In genomic region chr4:154584259-154584658, GRCh38 we compare ENCODE assay signal across 31 cellular contexts. TPM values are rescaled to one million over a fixed set of nuclear protein-coding genes. Genes with fewer than 3 reads are reported as not detected.
"Had no signal": no experiment of that assay in that cellular context is flagged by ENCODE, and none has a peak within 500 bp of the region (broad histone marks: within the 10 kb centered on the region; RNA-seq: fewer than 3 reads in every experiment).

No MANE protein-coding gene starts in this region.

- H2AFZ ChIP-seq: neural progenitor cell, parathyroid adenoma had no signal

- H3K4me3 ChIP-seq: neural progenitor cell, ovary, psoas muscle, skin epidermis, smooth muscle cell, spleen, suprapubic skin, testis, tibial artery, transverse colon, upper lobe of right lung, uterus had no signal

- ATAC-seq: natural killer cell; psoas muscle; right cardiac atrium; sciatic nerve; stimulated activated memory B cell treated with anti-CD40 and anti-IgM and Interleukin-4, amounts not matched to agents 10 μg/mL and 1 μg/mL and 100 μg/mL, for 72 hours; stimulated activated naive CD8-positive, alpha-beta T cell treated with anti-CD3 and anti-CD28 coated beads, Interleukin-15, amount 100 ng/mL, for 72 hours; stimulated activated naive CD8-positive, alpha-beta T cell treated with anti-CD3 and anti-CD28 coated beads, Interleukin-15, Interleukin-2, amounts not matched to agents 100 U/mL and 50 U/mL, for 24 hours; upper lobe of right lung had no signal

- DNase-seq: natural killer cell; occipital lobe; ovary; posterior cingulate gyrus; psoas muscle; right cardiac atrium; spleen; stimulated activated CD4-positive, alpha-beta T cell treated with anti-CD3 and anti-CD28 coated beads, Interleukin-12 subunit alpha, Interleukin-12 subunit beta, amount 100 ng/mL, for 4 hours; stimulated activated CD4-positive, alpha-beta T cell treated with anti-CD3 and anti-CD28 coated beads, Interleukin-1b, Interleukin-23, amount 100 ng/mL, for 48 hours; stimulated activated CD4-positive, alpha-beta T cell treated with anti-CD3 and anti-CD28 coated beads, Interleukin-4, amount 100 ng/mL, for 1 hour; stimulated activated CD4-positive, alpha-beta T cell treated with anti-CD3 and anti-CD28 coated beads, Interleukin-4, amount 100 ng/mL, for 4 hours; stimulated activated CD8-positive, alpha-beta memory T cell treated with anti-CD3 and anti-CD28 coated beads, Interleukin-4, amount 100 ng/mL, for 48 hours; stimulated activated naive CD4-positive, alpha-beta T cell; stimulated activated naive CD8-positive, alpha-beta T cell treated with anti-CD3 and anti-CD28 coated beads, Interleukin-15, amount 100 ng/mL, for 72 hours; stimulated activated naive CD8-positive, alpha-beta T cell treated with anti-CD3 and anti-CD28 coated beads, Interleukin-15, Interleukin-2, amounts not matched to agents 100 U/mL and 50 U/mL, for 24 hours; substantia nigra; testis; tibial artery; transverse colon; upper lobe of right lung; uterus had no signal

- H3K9ac ChIP-seq: neural progenitor cell, parathyroid adenoma had no signal

- H3K4me1 ChIP-seq: parathyroid adenoma, psoas muscle, spleen, suprapubic skin, testis, tibial artery, transverse colon, upper lobe of right lung, uterus had no signal

- H3K36me3 ChIP-seq: neural progenitor cell, ovary, spleen, suprapubic skin, tibial artery, transverse colon, upper lobe of right lung, uterus had no signal

- H3K4me2 ChIP-seq: neural progenitor cell, smooth muscle cell had no signal

- H3K27me3 ChIP-seq: neural progenitor cell, ovary, testis, tibial artery, transverse colon, uterus had no signal

- H3K27ac ChIP-seq: neural progenitor cell, ovary, parathyroid adenoma, psoas muscle, skin epidermis, spleen, suprapubic skin, testis, tibial artery, transverse colon, upper lobe of right lung, uterus had no signal

- H3K9me3 ChIP-seq: ovary, psoas muscle, spleen, suprapubic skin, testis, tibial artery, transverse colon, upper lobe of right lung, uterus had no signal

- H3K79me2 ChIP-seq: parathyroid adenoma had no signal

RNA-seq across cellular contexts. Expression of gene FGA, which starts 6.3 kb away (rescaled TPM):
- total RNA-seq: natural killer cell, osteoblast, sciatic nerve, transverse colon, urinary bladder had no signal
- polyA plus RNA-seq: neural cell, ovary, psoas muscle had no signal

RNA-seq across cellular contexts. Expression of gene FGB, which starts 21.4 kb away (rescaled TPM):
- total RNA-seq: natural killer cell, osteoblast, sciatic nerve, smooth muscle cell, transverse colon, urinary bladder had no signal
- polyA plus RNA-seq: neural cell, ovary, psoas muscle had no signal

RNA-seq across cellular contexts. Expression of gene FGG, which starts 28.2 kb away (rescaled TPM):
- total RNA-seq: natural killer cell, osteoblast, sciatic nerve, smooth muscle cell, transverse colon, urinary bladder had no signal
- polyA plus RNA-seq: neural cell had no signal
